Comparison of ENCODE assay signal across 8 cellular contexts in the genomic region with DNA sequence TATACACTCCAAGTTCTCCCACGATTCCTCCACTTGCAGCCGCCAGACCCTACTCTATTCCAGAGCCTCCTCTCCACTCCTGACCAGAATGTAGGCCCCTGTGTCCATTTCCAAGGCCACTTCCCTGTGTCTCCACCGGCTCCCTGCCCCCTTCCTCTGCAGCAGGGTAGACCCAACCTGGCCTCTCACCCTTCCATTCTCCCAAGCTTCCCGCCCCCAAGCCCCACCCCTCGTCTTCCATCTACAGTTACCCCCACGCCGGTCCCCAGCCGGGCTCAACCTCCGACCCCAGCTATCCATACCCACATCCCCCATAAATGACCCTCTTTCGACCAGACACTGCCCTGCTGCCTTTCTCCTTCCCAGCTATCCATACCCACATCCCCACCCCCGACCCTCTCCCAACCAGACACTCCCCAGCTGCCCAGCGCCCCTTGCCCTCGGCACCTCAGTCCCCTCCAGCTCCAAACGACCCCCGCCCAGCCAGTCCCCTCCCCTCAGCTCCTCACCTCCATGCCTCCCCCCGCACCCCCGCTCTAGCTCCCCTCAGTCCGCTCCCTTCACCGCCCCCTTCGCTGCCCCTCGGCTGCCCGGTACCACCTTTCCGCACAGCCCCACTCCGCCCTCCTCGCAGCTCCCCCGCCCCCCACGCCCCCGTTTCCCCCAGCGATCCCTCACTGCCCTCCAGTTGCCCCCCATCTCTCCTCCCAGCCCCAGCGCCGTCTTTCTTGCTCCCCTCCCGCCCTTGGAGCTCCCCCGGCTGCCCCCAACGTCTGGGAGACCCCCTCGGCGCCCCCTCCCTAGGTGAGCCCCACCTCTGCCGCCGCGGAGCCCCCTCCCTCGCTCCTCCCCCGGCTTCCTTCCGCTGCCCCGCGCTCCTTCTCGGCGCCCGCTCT. TPM values are rescaled to one million over a fixed set of nuclear protein-coding genes. Genes with fewer than 3 reads are reported as not detected.
DNase-seq lines count a peak whose midpoint lies in the region; ATAC-seq and TF ChIP-seq lines count a peak whose summit lies in the region.

No MANE protein-coding gene starts in this region.

- no peak for TF ChIP-seq EP300 in SK-N-SH (IDR thresholded peaks at IDR 0.05; ENCODE audit: borderline replicate concordance in 1 of 2, low read depth in 1 of 2, low read length in 1 of 2)

- peaks cover 58% of the 10 kb centered on the region for H3K79me2 ChIP-seq in SK-N-SH (ENCODE audit: insufficient read depth)

- H3K27me3 Mint-ChIP-seq in WTC11 (ENCODE audit: low read depth): peaks cover 12% of the 10 kb centered on the region
- H3K27me3 Mint-ChIP-seq in stimulated activated naive CD8-positive, alpha-beta T cell treated with anti-CD3 and anti-CD28 coated beads, Interleukin-15, amount 100 ng/mL, for 72 hours: peaks cover 47% of the 10 kb centered on the region

- H3F3A ChIP-seq in SK-N-SH (replicated peaks; ENCODE audit: insufficient read depth): peaks cover 9% of the 10 kb centered on the region

- CTCF ChIA-PET in SK-N-SH (lab: Yijun Ruan, JAX) (interaction anchor here (0.6 to 1.9 kb wide), 4 partner anchors 8 to 472 kb away, joined by 3 to 15 read pairs (median 3); no protein-coding TSS in a partner anchor), WTC11 (lab: Charles Lee) (interaction anchor here (0.7 to 1.3 kb wide), 3 partner anchors 12 to 93 kb away, joined by 3 to 6 read pairs (median 4); no protein-coding TSS in a partner anchor)

- H3K27ac ChIP-seq in SK-N-SH (ENCODE audit: low read depth in 2 of 2, low read length in 1 of 2): no peak overlapping the region

- peaks cover 26% of the 10 kb centered on the region for H3K4me1 Mint-ChIP-seq in WTC11
- H3K4me1 Mint-ChIP-seq in stimulated activated naive CD8-positive, alpha-beta T cell treated with anti-CD3 and anti-CD28 coated beads, Interleukin-15, amount 100 ng/mL, for 72 hours: peaks cover 10% of the 10 kb centered on the region

- H3K27ac Mint-ChIP-seq in WTC11: no peak overlapping the region
- H3K27ac Mint-ChIP-seq in stimulated activated naive CD8-positive, alpha-beta T cell treated with anti-CD3 and anti-CD28 coated beads, Interleukin-15, amount 100 ng/mL, for 72 hours: no peak overlapping the region

- POLR2A ChIA-PET in SK-N-SH (lab: Yijun Ruan, JAX): no interaction called here
- POLR2A ChIA-PET in WTC11 (lab: Charles Lee): interaction anchor here (0.6 to 1.2 kb wide), 3 partner anchors 16 to 381 kb away, joined by 3 to 7 read pairs (median 4); a partner anchor contains a TSS

- no peaks in the 10 kb centered on the region for H3K27me3 ChIP-seq in SK-N-SH (ENCODE audit: insufficient read depth)

- H4K20me1 ChIP-seq in SK-N-SH (ENCODE audit: insufficient read depth): no peaks in the 10 kb centered on the region

- no peak for TF ChIP-seq RAD21 in SK-N-SH (IDR thresholded peaks at IDR 0.05; ENCODE audit: low read length)

- H3K4me3 ChIP-seq in SK-N-SH (ENCODE audit: low read depth in 2 of 2, low read length in 1 of 2) (peak overlapping the region; percentile 69 to 77), iPS-11a (ENCODE audit: low read depth, low read length) (peak overlapping the region; percentile 60)

- no peaks in the 10 kb centered on the region for H3K9me3 ChIP-seq in SK-N-SH

- no peak for DNase-seq in SK-N-SH
- peak; percentile 50 for DNase-seq in WTC11 (ENCODE audit: low spot score)
- no peak for DNase-seq in stimulated activated naive CD8-positive, alpha-beta T cell treated with anti-CD3 and anti-CD28 coated beads, Interleukin-15, amount 100 ng/mL, for 72 hours
- DNase-seq in A172 (ENCODE audit: low spot score): no peak
- no peak for DNase-seq in activated gamma-delta T cell (lab: John Stamatoyannopoulos, UW)

- H3K9me2 ChIP-seq in SK-N-SH: no peaks in the 10 kb centered on the region

- H3K9me3 Mint-ChIP-seq in WTC11: no peaks in the 10 kb centered on the region
- no peaks in the 10 kb centered on the region for H3K9me3 Mint-ChIP-seq in stimulated activated naive CD8-positive, alpha-beta T cell treated with anti-CD3 and anti-CD28 coated beads, Interleukin-15, amount 100 ng/mL, for 72 hours

- H3K4me2 ChIP-seq in SK-N-SH: peak overlapping the region; percentile 79

- peaks cover 8 to 14% of the 10 kb centered on the region in 2 experiments; a peak in 2 of 4 replicates for H3K4me1 ChIP-seq in SK-N-SH (ENCODE audit: control insufficient read depth in 1 of 2, insufficient read depth in 2 of 2, low read depth in 1 of 2, low read length in 1 of 2)

- no peak for ATAC-seq in SK-N-SH treated with all-trans-retinoic acid at 6 μM for 48 hours
- ATAC-seq in WTC11: peak; percentile 43
- no peak for ATAC-seq in stimulated activated naive CD8-positive, alpha-beta T cell treated with anti-CD3 and anti-CD28 coated beads, Interleukin-15, amount 100 ng/mL, for 72 hours
- ATAC-seq in HG03135 (IDR thresholded peaks at IDR 0.05; ENCODE audit: unreplicated experiment): no peak

- TF ChIP-seq CTCF in SK-N-SH (IDR thresholded peaks at IDR 0.05): no peak
- no peak for TF ChIP-seq CTCF in WTC11 (IDR thresholded peaks at IDR 0.05)

- H3K36me3 ChIP-seq in SK-N-SH (replicated peaks in 1 of 2; ENCODE audit: control insufficient read depth in 1 of 2, insufficient read depth in 2 of 2, low read length in 1 of 2): peaks cover 0 to 7% of the 10 kb centered on the region in 2 experiments

- peak overlapping the region; percentile 82 for H3K4me3 Mint-ChIP-seq in WTC11
- peak overlapping the region; percentile 64 to 70 for H3K4me3 Mint-ChIP-seq in stimulated activated naive CD8-positive, alpha-beta T cell treated with anti-CD3 and anti-CD28 coated beads, Interleukin-15, amount 100 ng/mL, for 72 hours

- peaks cover 6% of the 10 kb centered on the region; the same call in 1 of the 2 replicates for H3K36me3 Mint-ChIP-seq in WTC11

- peak overlapping the region; percentile 88 for H3K9ac ChIP-seq in SK-N-SH

- H2AFZ ChIP-seq in SK-N-SH (ENCODE audit: low read depth): 0 out of 2 replicates have a peak overlapping the region, but pooled peaks have one; percentile 81

- WGBS in SK-N-SH (ENCODE audit: low lambda C conversion rate): 27% methylated on average over 47 of the region's 47 CpGs

TF ChIP-seq in SK-N-SH, 30 proteins besides CTCF, POLR2A, EP300 and RAD21 (continues in another document):
- TF ChIP-seq, protein P1, sequence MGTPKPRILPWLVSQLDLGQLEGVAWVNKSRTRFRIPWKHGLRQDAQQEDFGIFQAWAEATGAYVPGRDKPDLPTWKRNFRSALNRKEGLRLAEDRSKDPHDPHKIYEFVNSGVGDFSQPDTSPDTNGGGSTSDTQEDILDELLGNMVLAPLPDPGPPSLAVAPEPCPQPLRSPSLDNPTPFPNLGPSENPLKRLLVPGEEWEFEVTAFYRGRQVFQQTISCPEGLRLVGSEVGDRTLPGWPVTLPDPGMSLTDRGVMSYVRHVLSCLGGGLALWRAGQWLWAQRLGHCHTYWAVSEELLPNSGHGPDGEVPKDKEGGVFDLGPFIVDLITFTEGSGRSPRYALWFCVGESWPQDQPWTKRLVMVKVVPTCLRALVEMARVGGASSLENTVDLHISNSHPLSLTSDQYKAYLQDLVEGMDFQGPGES (IDR thresholded peaks at IDR 0.05; ENCODE audit: low read depth, low read length): no peak
- TF ChIP-seq, protein P2, sequence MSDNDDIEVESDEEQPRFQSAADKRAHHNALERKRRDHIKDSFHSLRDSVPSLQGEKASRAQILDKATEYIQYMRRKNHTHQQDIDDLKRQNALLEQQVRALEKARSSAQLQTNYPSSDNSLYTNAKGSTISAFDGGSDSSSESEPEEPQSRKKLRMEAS (IDR thresholded peaks at IDR 0.05; ENCODE audit: low read depth): no peak
- no peak for TF ChIP-seq MXI1 (IDR thresholded peaks at IDR 0.05; ENCODE audit: low read depth, low read length)

TF ChIP-seq in SK-N-SH treated with all-trans-retinoic acid at 6 μM for 48 hours, 23 proteins besides CTCF, POLR2A, EP300 and RAD21 (continues in another document):
- TF ChIP-seq ZFP30 (CRISPR knock-in tag; IDR thresholded peaks at IDR 0.05) (no peak), OSR1 (CRISPR knock-in tag; IDR thresholded peaks at IDR 0.05) (no peak), SNAI2 (CRISPR knock-in tag; IDR thresholded peaks at IDR 0.05) (no peak)

TF ChIP-seq in WTC11, 78 proteins besides CTCF, POLR2A, EP300 and RAD21 (continues in another document):
- TF ChIP-seq, protein P3, sequence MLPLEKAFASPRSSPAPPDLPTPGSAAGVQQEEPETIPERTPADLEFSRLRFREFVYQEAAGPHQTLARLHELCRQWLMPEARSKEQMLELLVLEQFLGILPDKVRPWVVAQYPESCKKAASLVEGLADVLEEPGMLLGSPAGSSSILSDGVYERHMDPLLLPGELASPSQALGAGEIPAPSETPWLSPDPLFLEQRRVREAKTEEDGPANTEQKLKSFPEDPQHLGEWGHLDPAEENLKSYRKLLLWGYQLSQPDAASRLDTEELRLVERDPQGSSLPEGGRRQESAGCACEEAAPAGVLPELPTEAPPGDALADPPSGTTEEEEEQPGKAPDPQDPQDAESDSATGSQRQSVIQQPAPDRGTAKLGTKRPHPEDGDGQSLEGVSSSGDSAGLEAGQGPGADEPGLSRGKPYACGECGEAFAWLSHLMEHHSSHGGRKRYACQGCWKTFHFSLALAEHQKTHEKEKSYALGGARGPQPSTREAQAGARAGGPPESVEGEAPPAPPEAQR (CRISPR knock-in tag; IDR thresholded peaks at IDR 0.05): no peak
- TF ChIP-seq, protein P4, sequence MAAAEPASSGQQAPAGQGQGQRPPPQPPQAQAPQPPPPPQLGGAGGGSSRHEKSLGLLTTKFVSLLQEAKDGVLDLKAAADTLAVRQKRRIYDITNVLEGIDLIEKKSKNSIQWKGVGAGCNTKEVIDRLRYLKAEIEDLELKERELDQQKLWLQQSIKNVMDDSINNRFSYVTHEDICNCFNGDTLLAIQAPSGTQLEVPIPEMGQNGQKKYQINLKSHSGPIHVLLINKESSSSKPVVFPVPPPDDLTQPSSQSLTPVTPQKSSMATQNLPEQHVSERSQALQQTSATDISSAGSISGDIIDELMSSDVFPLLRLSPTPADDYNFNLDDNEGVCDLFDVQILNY (CRISPR knock-in tag; IDR thresholded peaks at IDR 0.05): no peak

RNA-seq across cellular contexts. Expression of a gene that starts 0.7 kb away (rescaled TPM):
- 10.2 and 12.4 TPM in 2 replicates for polyA plus RNA-seq in SK-N-SH (2012; rRNA removed)
- 11.4 and 12.8 TPM in 2 replicates for polyA plus RNA-seq in SK-N-SH (2012; cell fraction: cytosol; rRNA removed)
- 9.2 and 15.1 TPM in 2 replicates for polyA plus RNA-seq in SK-N-SH (2012; cell fraction: nucleus; rRNA removed)
- total RNA-seq in WTC11 (2021): 33.7 to 36.9 TPM (median 34.1 TPM) in 3 replicates
- 7.4 and 9.0 TPM in 2 replicates for total RNA-seq in A172 (2014; rRNA removed; shearing (Covaris generic))

RNA-seq across cellular contexts. Expression of a gene that starts 43.8 kb away (rescaled TPM):
- 13.7 and 13.9 TPM in 2 replicates for polyA plus RNA-seq in SK-N-SH (2012; rRNA removed)
- polyA plus RNA-seq in SK-N-SH (2012; cell fraction: cytosol; rRNA removed): 9.9 and 10.8 TPM in 2 replicates
- polyA plus RNA-seq in SK-N-SH (2012; cell fraction: nucleus; rRNA removed): 12.3 and 14.0 TPM in 2 replicates
- total RNA-seq in WTC11 (2021): 9.4 to 10.1 TPM (median 9.9 TPM) in 3 replicates
- total RNA-seq in A172 (2014; rRNA removed; shearing (Covaris generic)): 6.8 and 8.2 TPM in 2 replicates
